In the genomic region with DNA sequence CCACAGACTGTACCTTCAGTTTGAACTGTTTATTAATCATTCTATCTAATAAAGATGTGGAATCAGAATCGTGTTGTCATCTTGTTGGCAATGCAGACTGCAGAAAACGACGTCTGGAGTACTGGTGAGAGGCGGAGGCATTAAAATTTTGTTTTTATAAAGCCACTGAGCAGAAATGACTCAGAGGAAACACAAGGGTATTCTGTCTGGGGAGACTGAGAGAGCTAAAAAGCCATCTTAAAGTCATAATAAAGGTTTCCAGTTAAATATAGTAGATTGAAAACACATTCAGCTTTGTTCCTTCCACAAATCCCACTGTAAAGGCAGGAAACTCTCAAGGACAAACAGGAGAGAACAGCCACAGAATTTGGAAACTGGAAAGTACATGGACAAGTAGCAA, we compare ENCODE assay signal across 12 cellular contexts.
DNase-seq lines count a peak whose midpoint lies in the region; ATAC-seq and TF ChIP-seq lines count a peak whose summit lies in the region.
"Had no signal": no experiment of that assay in that cellular context is flagged by ENCODE, and none has a peak within 500 bp of the region (broad histone marks: within the 10 kb centered on the region; RNA-seq: fewer than 3 reads in every experiment).

No MANE protein-coding gene starts in this region.

- intact Hi-C loops in IMR-90 (cut with micrococcal nuclease), result no loop called here

- TF ChIP-seq CTCF in IMR-90 (conservative IDR thresholded peaks at IDR 0.05; ENCODE audit: low read depth, low read length), result no peak
- no peak for TF ChIP-seq CTCF in upper lobe of left lung (IDR thresholded peaks at IDR 0.05)
- no peak for TF ChIP-seq CTCF in GM23338 (conservative IDR thresholded peaks at IDR 0.05; ENCODE audit: low read depth in 2 of 2)

- H3K27me3 Mint-ChIP-seq in GM23338 (ENCODE audit: insufficient read depth, low read depth, poor library complexity), result peaks cover 11% of the 10 kb centered on the region

- in situ Hi-C loops in Caki2 (cut with HindIII; ENCODE audit: low pct_unique_long_range_greater_than_20kb, low sequenced_read_pairs) (no loop called here), IMR-90 (cut with MboI; ENCODE audit: low sequenced_read_pairs) (no loop called here)

- no peak overlapping the region for H2BK5ac ChIP-seq in IMR-90 (ENCODE audit: low read depth, low read length, poor library complexity, severe bottlenecking)

- BruUV-seq in IMR-90 (replicated peaks; lab: Mats Ljungman, UMichigan), result no TSS peak

- no peaks in the 10 kb centered on the region for H3K79me2 ChIP-seq in GM23338 (replicated peaks; ENCODE audit: insufficient read depth)

- H3K4me3 Mint-ChIP-seq in GM23338, result no peak overlapping the region

- H3K4me1 ChIP-seq in IMR-90 (ENCODE audit: control insufficient read depth, insufficient read depth, low read length), result no peaks in the 10 kb centered on the region
- H3K4me1 ChIP-seq in upper lobe of left lung, result no peaks in the 10 kb centered on the region
- H3K4me1 ChIP-seq in GM23338 (ENCODE audit: insufficient read depth), result no peaks in the 10 kb centered on the region

- H3K27me3 ChIP-seq in IMR-90 (ENCODE audit: control insufficient read depth, insufficient read depth, low read length) (no peaks in the 10 kb centered on the region), upper lobe of left lung (no peaks in the 10 kb centered on the region), GM23338 (ENCODE audit: insufficient read depth) (no peaks in the 10 kb centered on the region)

- ATAC-seq in IMR-90 (ENCODE audit: low read depth), result peak; percentile 32; the same call in 1 of the 2 replicates
- ATAC-seq in upper lobe of left lung (ENCODE audit: low FRiP score in 2 of 2), result no peak
- ATAC-seq in GM23338, result no peak

- H3K36me3 ChIP-seq in IMR-90 (ENCODE audit: control insufficient read depth, insufficient read depth, low read length), result no peaks in the 10 kb centered on the region
- peaks cover 0 to 3% (median 0%) of the 10 kb centered on the region in 4 donors for H3K36me3 ChIP-seq in upper lobe of left lung
- H3K36me3 ChIP-seq in GM23338 (ENCODE audit: insufficient read depth), result no peaks in the 10 kb centered on the region

- dilution Hi-C loops in IMR-90 (cut with HindIII; ENCODE audit: low sequenced_read_pairs, unreplicated experiment), result no loop called here

- H3K56ac ChIP-seq in IMR-90 (ENCODE audit: extremely low read depth, insufficient read depth, low read length), result no peak overlapping the region

- H3K18ac ChIP-seq in IMR-90 (ENCODE audit: low read depth, low read length), result no peak overlapping the region

- no peak overlapping the region for H3K4ac ChIP-seq in IMR-90 (ENCODE audit: low read depth, low read length)

- H3K9me3 ChIP-seq in IMR-90 (ENCODE audit: control insufficient read depth, insufficient read depth, low read length), result peaks cover 2% of the 10 kb centered on the region; the same call in 1 of the 2 replicates
- peaks cover 9 to 24% (median 13%) of the 10 kb centered on the region in 4 donors for H3K9me3 ChIP-seq in upper lobe of left lung

- H2AFZ ChIP-seq in IMR-90 (replicated peaks; ENCODE audit: low read length, poor library complexity) (no peak overlapping the region), GM23338 (no peak overlapping the region)

- TF ChIP-seq EP300 in upper lobe of left lung (IDR thresholded peaks at IDR 0.05), result no peak

- no peaks in the 10 kb centered on the region for H3K9me1 ChIP-seq in IMR-90 (ENCODE audit: insufficient read depth, low read length)

- H3K27ac ChIP-seq in IMR-90 (ENCODE audit: insufficient read depth, low read length) (no peak overlapping the region), upper lobe of left lung (no peak overlapping the region), GM23338 (ENCODE audit: low read depth) (no peak overlapping the region)

- CTCF ChIA-PET in IMR-90 (lab: Yijun Ruan, JAX), result no interaction called here

- H4K5ac ChIP-seq in IMR-90 (ENCODE audit: low read depth, low read length), result no peak overlapping the region

- no CpG with 5 or more reads among the region's 4 CpGs for WGBS in IMR-90 (ENCODE audit: extremely low coverage in 2 of 2, insufficient read length in 1 of 2), 2 experiments
- 76% methylated on average over 4 of the region's 4 CpGs for WGBS in upper lobe of left lung, 2 donors

- peaks cover 22% of the 10 kb centered on the region for H3K36me3 Mint-ChIP-seq in GM23338 (ENCODE audit: low read depth)

- H3K79me1 ChIP-seq in IMR-90 (ENCODE audit: low read depth in 1 of 2, low read length in 2 of 2), result no peaks in the 10 kb centered on the region

- H3K9ac ChIP-seq in IMR-90 (ENCODE audit: low read depth, low read length), result no peak overlapping the region

- no peak overlapping the region for H3K14ac ChIP-seq in IMR-90 (replicated peaks; ENCODE audit: low read depth, low read length)

- POLR2A ChIA-PET in IMR-90 (lab: Charles Lee; ENCODE audit: unreplicated experiment), result no interaction called here

- H2BK15ac ChIP-seq in IMR-90 (ENCODE audit: low read depth, low read length), result no peak overlapping the region

- no peaks in the 10 kb centered on the region for H4K20me1 ChIP-seq in IMR-90 (ENCODE audit: insufficient read depth, low read length)
- H4K20me1 ChIP-seq in GM23338 (replicated peaks; ENCODE audit: insufficient read depth), result no peaks in the 10 kb centered on the region

- no peak overlapping the region for H3K4me2 ChIP-seq in IMR-90 (ENCODE audit: low read depth, low read length)
- H3K4me2 ChIP-seq in GM23338, result no peak overlapping the region

- no peak overlapping the region for H4K91ac ChIP-seq in IMR-90 (ENCODE audit: insufficient read depth, low read depth, low read length)

- peak; percentile 44 for DNase-seq in Caki2 (ENCODE audit: low read depth)
- DNase-seq in IMR-90, result peak; percentile 30
- peak; percentile 86 for DNase-seq in dermis blood vessel endothelial cell
- DNase-seq in pulmonary artery endothelial cell (ENCODE audit: low read depth, low spot score), result peak; percentile 66
- no peak for DNase-seq in NCI-H1694 treated with DMSO at 0.1 percent for 48 hours (lab: John Stamatoyannopoulos, UW)
- no peak for DNase-seq in upper lobe of left lung
- DNase-seq in GM23338 (ENCODE audit: low spot score), result no peak
- DNase-seq: activated CD8-positive, alpha-beta memory T cell treated with anti-CD3 and anti-CD28 coated beads, Interleukin-2, amount 50 U/mL, for 4 hours; midbrain; NCI-H1105; NCI-H524; Right ventricle myocardium superior had no signal

- H3K9me3 Mint-ChIP-seq in GM23338, result peaks cover 26% of the 10 kb centered on the region

- H2BK20ac ChIP-seq in IMR-90 (ENCODE audit: low read depth, low read length), result no peak overlapping the region

- H3F3A ChIP-seq in GM23338 (replicated peaks; ENCODE audit: low read depth), result no peaks in the 10 kb centered on the region

- no peaks in the 10 kb centered on the region for H3K9me2 ChIP-seq in GM23338 (ENCODE audit: insufficient read depth)

- no peak overlapping the region for H4K8ac ChIP-seq in IMR-90 (ENCODE audit: low read depth in 2 of 2, low read length in 2 of 2)

- no peak overlapping the region for H3K27ac Mint-ChIP-seq in GM23338

- H3K4me3 ChIP-seq in IMR-90 (ENCODE audit: insufficient read depth, low read depth, low read length), result no peak overlapping the region
- no peak overlapping the region for H3K4me3 ChIP-seq in upper lobe of left lung
- no peak overlapping the region for H3K4me3 ChIP-seq in GM23338

- H2AK9ac ChIP-seq in IMR-90 (replicated peaks; ENCODE audit: low read depth, low read length, poor library complexity), result no peak overlapping the region

- TF ChIP-seq POLR2A in IMR-90 (IDR thresholded peaks at IDR 0.05; ENCODE audit: low read depth, low read length) (no peak), upper lobe of left lung (IDR thresholded peaks at IDR 0.05) (no peak)

- H3K23ac ChIP-seq in IMR-90 (ENCODE audit: low read depth, low read length), result no peak overlapping the region

- H3K4me1 Mint-ChIP-seq in GM23338, result peaks cover 8% of the 10 kb centered on the region

- no peak for TF ChIP-seq RAD21 in IMR-90 (IDR thresholded peaks at IDR 0.05; ENCODE audit: low read length)

- no peak overlapping the region for H2BK120ac ChIP-seq in IMR-90 (ENCODE audit: low read depth, low read length)

- H2AK5ac ChIP-seq in IMR-90 (ENCODE audit: low read depth, low read length), result no peak overlapping the region

TF ChIP-seq in IMR-90, 13 proteins besides CTCF, POLR2A, EP300 and RAD21:
- TF ChIP-seq NFE2L2 (IDR thresholded peaks at IDR 0.05; ENCODE audit: low read depth, low read length) (no peak), MAFK (IDR thresholded peaks at IDR 0.05; ENCODE audit: low read depth, low read length) (no peak), RFX5 (IDR thresholded peaks at IDR 0.05; ENCODE audit: low read depth, low read length) (no peak), MXI1 (IDR thresholded peaks at IDR 0.05; ENCODE audit: borderline replicate concordance, low read depth, low read length) (no peak), FOS (IDR thresholded peaks at IDR 0.05; ENCODE audit: low read depth, low read length) (no peak), BHLHE40 (IDR thresholded peaks at IDR 0.05; ENCODE audit: low read depth, low read length) (no peak)

TF ChIP-seq in GM23338, 12 proteins besides CTCF, POLR2A, EP300 and RAD21 (continues in another document):
- TF ChIP-seq STAT1 (IDR thresholded peaks at IDR 0.05; ENCODE audit: unreplicated experiment) (no peak), EZH2 (IDR thresholded peaks at IDR 0.05; ENCODE audit: low read depth, unreplicated experiment) (no peak), JUNB (IDR thresholded peaks at IDR 0.05; ENCODE audit: unreplicated experiment) (no peak), NANOG (IDR thresholded peaks at IDR 0.05; ENCODE audit: borderline replicate concordance) (no peak), ZNF331 (CRISPR knock-in tag; IDR thresholded peaks at IDR 0.05; ENCODE audit: low read depth) (no peak), POLR2AphosphoS5 (IDR thresholded peaks at IDR 0.05; ENCODE audit: low read depth) (no peak), CREB1 (CRISPR knock-in tag; IDR thresholded peaks at IDR 0.05; ENCODE audit: low read depth) (no peak), EZH2phosphoT487 (IDR thresholded peaks at IDR 0.05; ENCODE audit: unreplicated experiment) (no peak)

Comparison
In these comparisons a context has a peak if more than half of its experiments do, and no peak if none do; other contexts are left out.
1. DNase-seq: peak in Caki2 (single experiment), IMR-90 (single experiment), dermis blood vessel endothelial cell (single experiment) and pulmonary artery endothelial cell (single experiment); none in NCI-H1694 treated with DMSO at 0.1 percent for 48 hours (single experiment), upper lobe of left lung (0 of 2) and GM23338 (single experiment).